16 cellular contexts compared by ENCODE assay signal in genomic region chr12:32560520-32560919, GRCh38.
"Had no signal": no experiment of that assay in that cellular context is flagged by ENCODE, and none has a peak within 500 bp of the region (broad histone marks: within the 10 kb centered on the region; RNA-seq: fewer than 3 reads in every experiment).

No MANE protein-coding gene starts in this region.

- H3K27me3 ChIP-seq: colonic mucosa, pancreas had no signal

- ATAC-seq: activated CD8-positive, alpha-beta T cell treated with anti-CD3 and anti-CD28 coated beads, Interleukin-2, amount 10 ng/mL, durations not matched to agents 7 days and 5 days; pancreas; T-cell had no signal

- H3K4me1 Mint-ChIP-seq: immature natural killer cell, T-cell had no signal

- H3K27ac Mint-ChIP-seq: activated CD8-positive, alpha-beta T cell treated with anti-CD3 and anti-CD28 coated beads, Interleukin-2, amount 10 ng/mL, durations not matched to agents 7 days and 5 days; activated naive CD4-positive, alpha-beta T cell treated with anti-CD3 and anti-CD28 coated beads for 36 hours; activated T-helper 1 cell treated with anti-CD3 and anti-CD28 coated beads, Interleukin-12 subunit alpha, Interleukin-12 subunit beta, Interleukin-2, Interleukin-4 antibody, amounts not matched to agents 30 ng/mL and 10 ng/mL and 1 ng/mL, durations not matched to agents 14 hours and 24 hours and 36 hours; immature natural killer cell; T-cell had no signal

- H3K4me3 ChIP-seq: colonic mucosa, pancreas, SK-N-MC, skin epidermis had no signal

- H3K9me3 Mint-ChIP-seq: activated naive CD4-positive, alpha-beta T cell treated with anti-CD3 and anti-CD28 coated beads for 36 hours; immature natural killer cell; T-cell had no signal

- H3K27me3 Mint-ChIP-seq: T-cell had no signal

- DNase-seq: activated CD4-positive, alpha-beta T cell treated with anti-CD3 and anti-CD28 coated beads for 48 hours; activated CD8-positive, alpha-beta T cell treated with anti-CD3 and anti-CD28 coated beads, Interleukin-2, amount 10 ng/mL, durations not matched to agents 7 days and 5 days; activated naive CD4-positive, alpha-beta T cell treated with anti-CD3 and anti-CD28 coated beads for 36 hours; colonic mucosa; effector memory CD4-positive, alpha-beta T cell; immature natural killer cell; mesenchymal stem cell; nephron progenitor cell; pancreas; T-cell; trophoblast cell; WERI-Rb-1 had no signal

- H3K27ac ChIP-seq: epithelial cell of prostate, pancreas, SK-N-MC, WERI-Rb-1 had no signal

- H3K36me3 Mint-ChIP-seq: immature natural killer cell, T-cell had no signal

- H3K9me3 ChIP-seq: colonic mucosa, pancreas had no signal

- H3K4me1 ChIP-seq: colonic mucosa had no signal

- H3K4me3 Mint-ChIP-seq: activated CD8-positive, alpha-beta T cell treated with anti-CD3 and anti-CD28 coated beads, Interleukin-2, amount 10 ng/mL, durations not matched to agents 7 days and 5 days; activated naive CD4-positive, alpha-beta T cell treated with anti-CD3 and anti-CD28 coated beads for 36 hours; activated T-helper 1 cell treated with anti-CD3 and anti-CD28 coated beads, Interleukin-12 subunit alpha, Interleukin-12 subunit beta, Interleukin-2, Interleukin-4 antibody, amounts not matched to agents 30 ng/mL and 10 ng/mL and 1 ng/mL, durations not matched to agents 14 hours and 24 hours and 36 hours; immature natural killer cell; nephron progenitor cell; T-cell had no signal

- H3K36me3 ChIP-seq: colonic mucosa, pancreas, WERI-Rb-1 had no signal
